Comparison of ENCODE assay signal across 1 cellular context in the genomic region with DNA sequence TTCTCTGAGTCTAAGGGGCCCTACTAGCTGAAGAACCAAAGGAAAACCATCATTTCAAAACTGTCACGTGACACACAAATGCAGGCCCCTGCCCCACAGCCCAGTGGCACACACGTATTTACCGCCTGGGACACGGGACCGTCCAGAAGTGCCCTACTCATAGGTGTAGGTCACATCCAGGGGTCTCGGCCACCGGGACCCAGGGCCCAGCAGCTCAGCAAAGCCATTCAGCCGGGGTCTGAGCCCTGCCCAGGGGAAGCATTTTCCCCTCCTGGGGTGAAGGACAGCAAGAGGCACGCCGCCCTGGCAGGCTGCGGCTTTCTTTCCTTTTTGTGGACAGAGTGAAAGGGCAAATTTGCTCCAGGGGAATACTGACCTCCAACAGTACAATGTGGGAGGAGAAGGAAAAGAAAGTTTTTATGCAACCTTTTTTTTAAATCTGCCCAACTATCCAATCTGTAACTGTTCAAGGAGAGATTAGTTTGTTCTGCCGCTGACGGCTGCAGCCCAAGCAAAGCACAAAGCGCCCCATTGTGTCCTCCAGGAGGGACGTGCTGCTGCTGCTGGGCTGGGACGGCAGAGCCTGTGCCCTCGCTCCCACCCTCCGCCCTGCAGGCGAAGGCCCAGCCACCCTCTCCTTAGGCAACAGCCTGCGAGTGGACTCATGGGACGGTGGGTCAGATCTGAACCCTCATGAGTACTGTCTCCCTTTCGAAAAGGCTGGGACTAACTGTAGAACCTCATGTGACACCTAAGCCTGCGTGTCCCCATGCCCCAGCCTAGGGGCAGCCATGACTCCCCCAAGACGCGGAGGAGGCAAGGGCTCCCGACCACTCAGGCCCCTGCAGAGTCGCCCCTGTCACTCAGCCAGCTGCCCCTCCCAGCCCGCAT.
TF ChIP-seq lines count a peak whose summit lies in the region.

No MANE protein-coding gene starts in this region.

TF ChIP-seq in SK-N-SH, 30 proteins besides CTCF, POLR2A, EP300 and RAD21:
- TF ChIP-seq SMC3 (IDR thresholded peaks at IDR 0.05; ENCODE audit: low read depth, low read length) (no peak), RFX5 (IDR thresholded peaks at IDR 0.05; ENCODE audit: low read length) (no peak), FOXJ3 (CRISPR knock-in tag; IDR thresholded peaks at IDR 0.05) (no peak), JUND (IDR thresholded peaks at IDR 0.05) (no peak), CHD2 (IDR thresholded peaks at IDR 0.05; ENCODE audit: low read length, partially characterized antibody) (no peak)
- TF ChIP-seq, protein P1, sequence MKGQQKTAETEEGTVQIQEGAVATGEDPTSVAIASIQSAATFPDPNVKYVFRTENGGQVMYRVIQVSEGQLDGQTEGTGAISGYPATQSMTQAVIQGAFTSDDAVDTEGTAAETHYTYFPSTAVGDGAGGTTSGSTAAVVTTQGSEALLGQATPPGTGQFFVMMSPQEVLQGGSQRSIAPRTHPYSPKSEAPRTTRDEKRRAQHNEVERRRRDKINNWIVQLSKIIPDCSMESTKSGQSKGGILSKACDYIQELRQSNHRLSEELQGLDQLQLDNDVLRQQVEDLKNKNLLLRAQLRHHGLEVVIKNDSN (IDR thresholded peaks at IDR 0.05; ENCODE audit: borderline replicate concordance, low read depth), result no peak
